11 cellular contexts compared by ENCODE assay signal in the genomic region with DNA sequence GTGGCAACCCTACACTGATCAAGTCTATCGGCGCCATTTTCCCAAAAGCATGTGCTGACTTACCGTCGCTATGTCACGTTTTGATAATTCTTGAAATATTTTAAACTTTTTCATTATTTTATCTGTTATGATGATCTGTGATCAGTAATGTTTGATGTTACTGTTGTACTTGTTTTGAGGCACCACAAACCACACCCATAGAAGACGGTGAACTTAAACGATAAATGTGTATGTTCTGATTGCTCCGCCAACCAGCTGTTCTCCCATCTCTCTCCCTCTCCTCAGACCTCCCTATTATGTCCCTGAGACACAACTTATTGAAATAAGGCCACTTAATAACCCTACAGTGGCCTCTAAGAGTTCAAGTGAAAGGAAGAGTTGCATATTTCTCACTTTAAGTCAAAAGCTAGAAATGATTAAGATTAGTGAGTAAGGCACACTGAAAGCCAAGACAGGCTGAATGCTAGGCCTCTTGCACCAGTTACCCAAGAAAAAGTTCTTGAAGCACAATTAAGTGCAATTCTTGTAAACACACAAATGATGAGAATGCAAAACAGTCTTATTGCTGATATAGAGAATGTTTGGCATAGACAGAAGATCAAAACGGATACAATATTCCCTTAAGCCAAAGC. TPM values are rescaled to one million over a fixed set of nuclear protein-coding genes. Genes with fewer than 3 reads are reported as not detected.
"Had no signal": no experiment of that assay in that cellular context is flagged by ENCODE, and none has a peak within 500 bp of the region (broad histone marks: within the 10 kb centered on the region; RNA-seq: fewer than 3 reads in every experiment).

No MANE protein-coding gene starts in this region.

RNA-seq across cellular contexts. Expression of a gene that starts 38.4 kb away (rescaled TPM):
- total RNA-seq: activated CD4-positive, alpha-beta T cell treated with anti-CD3 and anti-CD28 coated beads, Interleukin-2, amount 10 ng/mL, durations not matched to agents 24 days and 14 days; activated CD8-positive, alpha-beta memory T cell treated with anti-CD3 and anti-CD28 coated beads for 36 hours; activated CD8-positive, alpha-beta memory T cell treated with anti-CD3 and anti-CD28 coated beads, Interleukin-2, amount 10 ng/mL, durations not matched to agents 7 days and 5 days; activated CD8-positive, alpha-beta T cell treated with anti-CD3 and anti-CD28 coated beads for 36 hours; activated naive CD8-positive, alpha-beta T cell treated with anti-CD3 and anti-CD28 coated beads, Interleukin-2, amount 10 ng/mL, durations not matched to agents 7 days and 5 days; dermis microvascular lymphatic vessel endothelial cell; endothelial cell of umbilical vein; fibroblast of lung; fibroblast of villous mesenchyme; glomerular endothelial cell; T-helper 1 cell treated with Interleukin-12 subunit alpha and Interleukin-12 subunit beta and Interleukin-4 antibody, amounts not matched to agents 30 ng/mL and 1 ng/mL, for 36 hours had no signal
- polyA plus RNA-seq: endothelial cell of umbilical vein, fibroblast of lung had no signal
